ENCODE assay signal across 1 cellular context in the genomic region with DNA sequence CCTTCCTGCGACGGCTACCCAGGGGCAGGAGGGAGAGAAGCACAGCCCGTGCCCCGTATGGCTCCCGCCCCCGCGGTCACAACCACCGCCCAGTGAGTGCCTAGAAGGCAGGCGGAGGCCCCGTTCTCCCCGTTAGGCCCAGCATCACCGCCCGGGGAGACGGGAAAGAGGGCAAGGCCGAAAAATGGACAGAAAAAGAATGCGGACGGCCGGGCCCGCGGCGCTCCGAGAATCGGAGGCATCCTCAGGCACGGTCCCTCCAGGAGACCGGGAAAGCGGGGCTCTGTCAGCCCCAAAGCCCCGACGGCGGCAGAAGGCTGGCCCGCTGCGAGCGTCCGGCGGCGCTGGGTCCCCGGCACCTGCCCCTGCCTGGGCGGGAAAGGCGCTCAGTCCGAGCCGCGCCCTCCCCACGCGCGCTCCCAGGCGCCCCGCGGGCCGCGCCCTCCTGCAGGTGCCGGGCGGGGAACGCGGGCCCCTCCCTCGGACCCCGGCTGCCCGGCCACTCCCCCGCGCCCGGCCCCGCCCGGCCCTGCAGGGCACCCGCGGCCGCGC.
TF ChIP-seq lines count a peak whose summit lies in the region.

No MANE protein-coding gene starts in this region.

TF ChIP-seq in GM23338, 12 proteins besides CTCF, POLR2A, EP300 and RAD21 (continued from another document):
- TF ChIP-seq, protein P1, sequence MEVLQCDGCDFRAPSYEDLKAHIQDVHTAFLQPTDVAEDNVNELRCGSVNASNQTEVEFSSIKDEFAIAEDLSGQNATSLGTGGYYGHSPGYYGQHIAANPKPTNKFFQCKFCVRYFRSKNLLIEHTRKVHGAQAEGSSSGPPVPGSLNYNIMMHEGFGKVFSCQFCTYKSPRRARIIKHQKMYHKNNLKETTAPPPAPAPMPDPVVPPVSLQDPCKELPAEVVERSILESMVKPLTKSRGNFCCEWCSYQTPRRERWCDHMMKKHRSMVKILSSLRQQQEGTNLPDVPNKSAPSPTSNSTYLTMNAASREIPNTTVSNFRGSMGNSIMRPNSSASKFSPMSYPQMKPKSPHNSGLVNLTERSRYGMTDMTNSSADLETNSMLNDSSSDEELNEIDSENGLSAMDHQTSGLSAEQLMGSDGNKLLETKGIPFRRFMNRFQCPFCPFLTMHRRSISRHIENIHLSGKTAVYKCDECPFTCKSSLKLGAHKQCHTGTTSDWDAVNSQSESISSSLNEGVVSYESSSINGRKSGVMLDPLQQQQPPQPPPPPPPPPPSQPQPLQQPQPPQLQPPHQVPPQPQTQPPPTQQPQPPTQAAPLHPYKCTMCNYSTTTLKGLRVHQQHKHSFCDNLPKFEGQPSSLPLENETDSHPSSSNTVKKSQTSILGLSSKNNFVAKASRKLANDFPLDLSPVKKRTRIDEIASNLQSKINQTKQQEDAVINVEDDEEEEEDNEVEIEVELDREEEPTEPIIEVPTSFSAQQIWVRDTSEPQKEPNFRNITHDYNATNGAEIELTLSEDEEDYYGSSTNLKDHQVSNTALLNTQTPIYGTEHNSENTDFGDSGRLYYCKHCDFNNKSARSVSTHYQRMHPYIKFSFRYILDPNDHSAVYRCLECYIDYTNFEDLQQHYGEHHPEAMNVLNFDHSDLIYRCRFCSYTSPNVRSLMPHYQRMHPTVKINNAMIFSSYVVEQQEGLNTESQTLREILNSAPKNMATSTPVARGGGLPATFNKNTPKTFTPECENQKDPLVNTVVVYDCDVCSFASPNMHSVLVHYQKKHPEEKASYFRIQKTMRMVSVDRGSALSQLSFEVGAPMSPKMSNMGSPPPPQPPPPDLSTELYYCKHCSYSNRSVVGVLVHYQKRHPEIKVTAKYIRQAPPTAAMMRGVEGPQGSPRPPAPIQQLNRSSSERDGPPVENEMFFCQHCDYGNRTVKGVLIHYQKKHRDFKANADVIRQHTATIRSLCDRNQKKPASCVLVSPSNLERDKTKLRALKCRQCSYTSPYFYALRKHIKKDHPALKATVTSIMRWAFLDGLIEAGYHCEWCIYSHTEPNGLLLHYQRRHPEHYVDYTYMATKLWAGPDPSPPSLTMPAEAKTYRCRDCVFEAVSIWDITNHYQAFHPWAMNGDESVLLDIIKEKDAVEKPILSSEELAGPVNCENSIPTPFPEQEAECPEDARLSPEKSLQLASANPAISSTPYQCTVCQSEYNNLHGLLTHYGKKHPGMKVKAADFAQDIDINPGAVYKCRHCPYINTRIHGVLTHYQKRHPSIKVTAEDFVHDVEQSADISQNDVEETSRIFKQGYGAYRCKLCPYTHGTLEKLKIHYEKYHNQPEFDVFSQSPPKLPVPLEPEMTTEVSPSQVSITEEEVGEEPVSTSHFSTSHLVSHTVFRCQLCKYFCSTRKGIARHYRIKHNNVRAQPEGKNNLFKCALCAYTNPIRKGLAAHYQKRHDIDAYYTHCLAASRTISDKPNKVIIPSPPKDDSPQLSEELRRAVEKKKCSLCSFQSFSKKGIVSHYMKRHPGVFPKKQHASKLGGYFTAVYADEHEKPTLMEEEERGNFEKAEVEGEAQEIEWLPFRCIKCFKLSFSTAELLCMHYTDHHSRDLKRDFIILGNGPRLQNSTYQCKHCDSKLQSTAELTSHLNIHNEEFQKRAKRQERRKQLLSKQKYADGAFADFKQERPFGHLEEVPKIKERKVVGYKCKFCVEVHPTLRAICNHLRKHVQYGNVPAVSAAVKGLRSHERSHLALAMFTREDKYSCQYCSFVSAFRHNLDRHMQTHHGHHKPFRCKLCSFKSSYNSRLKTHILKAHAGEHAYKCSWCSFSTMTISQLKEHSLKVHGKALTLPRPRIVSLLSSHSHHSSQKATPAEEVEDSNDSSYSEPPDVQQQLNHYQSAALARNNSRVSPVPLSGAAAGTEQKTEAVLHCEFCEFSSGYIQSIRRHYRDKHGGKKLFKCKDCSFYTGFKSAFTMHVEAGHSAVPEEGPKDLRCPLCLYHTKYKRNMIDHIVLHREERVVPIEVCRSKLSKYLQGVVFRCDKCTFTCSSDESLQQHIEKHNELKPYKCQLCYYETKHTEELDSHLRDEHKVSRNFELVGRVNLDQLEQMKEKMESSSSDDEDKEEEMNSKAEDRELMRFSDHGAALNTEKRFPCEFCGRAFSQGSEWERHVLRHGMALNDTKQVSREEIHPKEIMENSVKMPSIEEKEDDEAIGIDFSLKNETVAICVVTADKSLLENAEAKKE (CRISPR knock-in tag; IDR thresholded peaks at IDR 0.05) = no peak
- no peak for TF ChIP-seq NANOG (IDR thresholded peaks at IDR 0.05; ENCODE audit: borderline replicate concordance)
- no peak for TF ChIP-seq ZNF114 (CRISPR knock-in tag; IDR thresholded peaks at IDR 0.05)
- no peak for TF ChIP-seq ZNF331 (CRISPR knock-in tag; IDR thresholded peaks at IDR 0.05; ENCODE audit: low read depth)
- no peak for TF ChIP-seq STAT1 (IDR thresholded peaks at IDR 0.05; ENCODE audit: unreplicated experiment)
- TF ChIP-seq CREB1 (CRISPR knock-in tag; IDR thresholded peaks at IDR 0.05; ENCODE audit: low read depth) = no peak
- TF ChIP-seq EZH2phosphoT487 (IDR thresholded peaks at IDR 0.05; ENCODE audit: unreplicated experiment) = no peak
- TF ChIP-seq JUNB (IDR thresholded peaks at IDR 0.05; ENCODE audit: unreplicated experiment) = no peak
- TF ChIP-seq POLR2AphosphoS5 (IDR thresholded peaks at IDR 0.05; ENCODE audit: low read depth) = no peak
